In the genomic region with DNA sequence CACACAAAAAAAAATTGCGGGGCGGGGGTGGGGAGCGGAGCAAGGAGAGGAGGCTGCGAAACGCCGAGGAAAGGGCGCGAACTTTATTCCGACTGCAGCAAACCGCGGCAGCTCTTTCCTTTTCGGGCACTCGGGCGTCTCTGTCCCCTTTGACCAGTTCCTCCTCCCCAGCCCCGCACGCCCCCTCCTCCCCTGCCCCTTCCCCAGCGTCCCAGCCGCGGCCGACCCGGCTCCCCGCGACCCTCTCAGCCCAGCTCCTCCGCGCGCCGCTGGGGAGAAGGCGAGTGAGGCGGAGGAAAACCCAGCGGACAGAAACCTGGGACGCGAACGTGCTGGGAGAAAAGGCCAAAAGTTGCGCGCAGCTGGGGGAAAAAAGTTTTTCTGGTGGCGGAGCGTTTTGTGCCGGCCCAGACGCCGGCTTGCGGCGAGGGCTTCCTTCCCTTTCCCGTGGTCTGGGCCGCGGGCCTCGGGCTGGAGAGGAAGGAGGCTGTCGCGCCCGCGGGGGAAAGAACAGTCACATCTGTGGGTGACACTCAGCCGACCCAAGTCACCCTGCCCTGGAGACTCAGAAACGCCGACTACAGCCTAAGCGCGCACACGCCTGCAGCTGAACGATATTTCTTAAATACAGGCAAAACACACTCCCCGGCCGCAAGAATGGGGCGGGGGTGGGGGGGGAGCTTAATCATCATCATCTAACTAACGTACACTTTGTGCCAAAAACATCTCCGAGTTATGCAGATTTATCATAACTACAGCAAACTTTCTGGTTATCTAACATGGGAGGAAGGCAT, we compare ENCODE assay signal across 8 cellular contexts. TPM values are rescaled to one million over a fixed set of nuclear protein-coding genes. Genes with fewer than 3 reads are reported as not detected.
DNase-seq lines count a peak whose midpoint lies in the region; ATAC-seq, FAIRE-seq and TF ChIP-seq lines count a peak whose summit lies in the region.

No MANE protein-coding gene starts in this region.

- peak overlapping the region; percentile 76 for H3K27ac ChIP-seq in astrocyte (ENCODE audit: low read depth, low read length)

- H3K9me3 ChIP-seq in astrocyte (ENCODE audit: insufficient read depth, low read depth, low read length) (peaks cover 3% of the 10 kb centered on the region), iPS-15b (ENCODE audit: control insufficient read depth, insufficient read depth, low read length) (no peaks in the 10 kb centered on the region)

- peaks cover 24% of the 10 kb centered on the region for H3K79me2 ChIP-seq in astrocyte (ENCODE audit: insufficient read depth, low read length)

- H3K27me3 ChIP-seq in astrocyte (ENCODE audit: insufficient read depth, low read length) (no peaks in the 10 kb centered on the region), iPS-15b (ENCODE audit: control insufficient read depth, insufficient read depth, low read length) (no peaks in the 10 kb centered on the region)

- H3K4me1 Mint-ChIP-seq in Calu3 (ENCODE audit: low read depth, unreplicated experiment) = no peaks in the 10 kb centered on the region
- H3K4me1 Mint-ChIP-seq in astrocyte (ENCODE audit: low read depth, unreplicated experiment) = peaks cover 23% of the 10 kb centered on the region

- peak overlapping the region; percentile 27 for H3K4me3 ChIP-seq in Jurkat, Clone E6-1 (ENCODE audit: low read length)
- H3K4me3 ChIP-seq in astrocyte (ENCODE audit: insufficient read depth, low read depth, low read length) = peak overlapping the region; percentile 75
- H3K4me3 ChIP-seq in iPS-15b (ENCODE audit: low read depth, low read length) = peak overlapping the region; percentile 79
- peak overlapping the region; percentile 86 for H3K4me3 ChIP-seq in retinal pigment epithelial cell (ENCODE audit: low read length)

- peak overlapping the region; percentile 87 for H3K4me2 ChIP-seq in astrocyte (ENCODE audit: low read length)

- peak; percentile 76 for FAIRE-seq in astrocyte (lab: Jason Lieb, UNC)

- H3K4me3 Mint-ChIP-seq in Calu3 (ENCODE audit: low read depth, unreplicated experiment) (peak overlapping the region; percentile 79), astrocyte (ENCODE audit: unreplicated experiment) (peak overlapping the region; percentile 98)

- H3K9ac ChIP-seq in astrocyte (ENCODE audit: low read length) (peak overlapping the region; percentile 85), iPS-15b (ENCODE audit: low read depth, low read length) (peak overlapping the region; percentile 57)

- H3K27ac Mint-ChIP-seq in Calu3 (ENCODE audit: unreplicated experiment) = no peak overlapping the region
- peak overlapping the region; percentile 94 for H3K27ac Mint-ChIP-seq in astrocyte (ENCODE audit: unreplicated experiment)

- H4K20me1 ChIP-seq in astrocyte (ENCODE audit: insufficient read depth, low read length) = no peaks in the 10 kb centered on the region

- no peaks in the 10 kb centered on the region for H3K36me3 ChIP-seq in astrocyte (ENCODE audit: insufficient read depth, low read length)
- no peaks in the 10 kb centered on the region for H3K36me3 ChIP-seq in iPS-15b (ENCODE audit: control insufficient read depth, insufficient read depth, low read length)

- CTCF ChIA-PET in Calu3 (lab: Charles Lee) = interaction anchor here (0.6 to 0.7 kb wide), 2 partner anchors 217 to 934 kb away, joined by 5 to 6 read pairs; no protein-coding TSS in a partner anchor

- H3K4me1 ChIP-seq in astrocyte (ENCODE audit: insufficient read depth, low read length) = peaks cover 28% of the 10 kb centered on the region
- peaks cover 12% of the 10 kb centered on the region for H3K4me1 ChIP-seq in iPS-15b (ENCODE audit: control insufficient read depth, insufficient read depth, low read length)

- BruUV-seq in Calu3 (replicated peaks; lab: Mats Ljungman, UMichigan) = no TSS peak

- H2AFZ ChIP-seq in astrocyte (ENCODE audit: low read depth, low read length) = peak overlapping the region; percentile 78

- DNase-seq in Calu3 = peak; percentile 12
- DNase-seq in Jurkat, Clone E6-1 (ENCODE audit: low read depth, low spot score) = peak; percentile 18
- DNase-seq in astrocyte (ENCODE audit: low read depth) = peak; percentile 86
- DNase-seq in retinal pigment epithelial cell (ENCODE audit: low read depth) = no peak
- no peak for DNase-seq in activated gamma-delta T cell (lab: John Stamatoyannopoulos, UW)

- H3K36me3 Mint-ChIP-seq in Calu3 (ENCODE audit: insufficient read depth, unreplicated experiment) = peaks cover 10% of the 10 kb centered on the region
- H3K36me3 Mint-ChIP-seq in astrocyte (ENCODE audit: low read depth, unreplicated experiment) = peaks cover 3% of the 10 kb centered on the region

- TF ChIP-seq CTCF in Calu3 (IDR thresholded peaks at IDR 0.05; ENCODE audit: unreplicated experiment) = no peak
- TF ChIP-seq CTCF in astrocyte (IDR thresholded peaks at IDR 0.05; ENCODE audit: insufficient read depth, low read depth, low read length) = no peak
- TF ChIP-seq CTCF in retinal pigment epithelial cell (conservative IDR thresholded peaks at IDR 0.05; ENCODE audit: low read depth, low read length) = peak; percentile 2

- peaks cover 13% of the 10 kb centered on the region for H3K27me3 Mint-ChIP-seq in Calu3 (ENCODE audit: unreplicated experiment)
- H3K27me3 Mint-ChIP-seq in astrocyte (ENCODE audit: low read depth, unreplicated experiment) = no peaks in the 10 kb centered on the region

- ATAC-seq in HG02759 (IDR thresholded peaks at IDR 0.05; ENCODE audit: unreplicated experiment) (no peak), HG02973 (IDR thresholded peaks at IDR 0.05; ENCODE audit: unreplicated experiment) (no peak)

- intact Hi-C loops in Calu3 (cut with micrococcal nuclease; ENCODE audit: unreplicated experiment) = no loop called here

- H3K9me3 Mint-ChIP-seq in Calu3 (ENCODE audit: low read depth, unreplicated experiment) = no peaks in the 10 kb centered on the region
- peaks cover 5% of the 10 kb centered on the region for H3K9me3 Mint-ChIP-seq in astrocyte (ENCODE audit: unreplicated experiment)

RNA-seq across cellular contexts. Expression of gene BNC2, which starts 1.1 kb away (rescaled TPM):
- total RNA-seq in Calu3 (2022) (not detected in 2 replicates), astrocyte (38.0 and 47.4 TPM in 2 replicates)
- polyA plus RNA-seq in Jurkat, Clone E6-1 (2012; ENCODE audit: insufficient read depth, insufficient read length) = not detected

Comparison
In these comparisons a context has a peak if more than half of its experiments do, and no peak if none do; other contexts are left out.
1. DNase-seq: peak in Calu3 (single experiment), Jurkat, Clone E6-1 (single experiment) and astrocyte (single experiment); none in retinal pigment epithelial cell (single experiment) and activated gamma-delta T cell (single experiment).
2. H3K4me3 ChIP-seq: peak in every context shown above with its lines; median percentile 86 in retinal pigment epithelial cell; 79 in iPS-15b; 75 in astrocyte; 27 in Jurkat, Clone E6-1.
3. RNA of gene BNC2, which starts 1.1 kb away (total RNA-seq): 38.0 to 47.4 TPM in astrocyte; not detected in Calu3; every median in the first group is over 10 times any median in the second.